Comparison of ENCODE assay signal across 27 cellular contexts in genomic region chr7:158192184-158192835, GRCh38.
"Had no signal": no experiment of that assay in that cellular context is flagged by ENCODE, and none has a peak within 500 bp of the region (broad histone marks: within the 10 kb centered on the region; RNA-seq: fewer than 3 reads in every experiment).

No MANE protein-coding gene starts in this region.

- H3K27me3 ChIP-seq: ascending aorta, breast epithelium, cardiac muscle cell, colonic mucosa, esophagus squamous epithelium had no signal

- DNase-seq: activated B cell treated with CpG ODN at 0.5 μM for 24 hours; activated CD4-positive, alpha-beta T cell treated with anti-CD3 and anti-CD28 coated beads for 48 hours; activated CD4-positive, alpha-beta T cell treated with anti-CD3 and anti-CD28 coated beads, Interleukin-2, amount 50 U/mL, for 1 hour; activated CD4-positive, alpha-beta T cell treated with anti-CD3 and anti-CD28 coated beads, Interleukin-2, amount 50 U/mL, for 48 hours; activated CD8-positive, alpha-beta memory T cell treated with anti-CD3 and anti-CD28 coated beads, Interleukin-2, amount 10 ng/mL, durations not matched to agents 7 days and 5 days; activated CD8-positive, alpha-beta memory T cell treated with anti-CD3 and anti-CD28 coated beads, Interleukin-2, amount 50 U/mL, for 4 hours; activated CD8-positive, alpha-beta T cell treated with anti-CD3 and anti-CD28 coated beads for 36 hours; activated effector memory CD4-positive, alpha-beta T cell treated with anti-CD3 and anti-CD28 coated beads, Interleukin-2, amount 50 U/mL, for 16 hours; activated naive CD4-positive, alpha-beta T cell treated with anti-CD3 and anti-CD28 coated beads for 36 hours; activated naive CD8-positive, alpha-beta T cell treated with anti-CD3 and anti-CD28 coated beads, Interleukin-2, amount 10 ng/mL, durations not matched to agents 7 days and 5 days; activated T-cell treated with anti-CD3 and anti-CD28 coated beads, Interleukin-2, amount 50 U/mL, for 1 hour; activated T-cell treated with anti-CD3 and anti-CD28 coated beads, Interleukin-2, amount 50 U/mL, for 48 hours; central memory CD4-positive, alpha-beta T cell; cerebellar nuclear complex; colonic mucosa; effector CD8-positive, alpha-beta T cell; esophagus squamous epithelium; head of caudate nucleus; T-helper 17 cell; T1000; WERI-Rb-1 had no signal

- ATAC-seq: activated CD4-positive, CD25-positive, alpha-beta regulatory T cell treated with anti-CD3 and anti-CD28 coated beads, Interleukin-2, amount 50 U/mL, for 24 hours; activated CD8-positive, alpha-beta memory T cell treated with anti-CD3 and anti-CD28 coated beads, Interleukin-2, amount 10 ng/mL, durations not matched to agents 7 days and 5 days; activated CD8-positive, alpha-beta T cell treated with anti-CD3 and anti-CD28 coated beads for 36 hours; activated naive CD4-positive, alpha-beta T cell treated with anti-CD3 and anti-CD28 coated beads, Interleukin-2, amount 50 U/mL, for 72 hours; T-helper 17 cell had no signal

- H3K4me3 ChIP-seq: ascending aorta, breast epithelium, cardiac muscle cell, colonic mucosa, esophagus squamous epithelium had no signal

- H3K27ac ChIP-seq: ascending aorta, breast epithelium, cardiac muscle cell, colonic mucosa, epithelial cell of prostate, esophagus squamous epithelium, WERI-Rb-1 had no signal

- H3K36me3 ChIP-seq: ascending aorta, breast epithelium, cardiac muscle cell, colonic mucosa, esophagus squamous epithelium, WERI-Rb-1 had no signal

- H3K4me1 ChIP-seq: ascending aorta, breast epithelium, colonic mucosa, esophagus squamous epithelium had no signal

- H3K9me3 ChIP-seq: colonic mucosa had no signal
